ENCODE assay signal across 1 cellular context in genomic region chr2:134634054-134634630, GRCh38.
TF ChIP-seq lines count a peak whose summit lies in the region.

No MANE protein-coding gene starts in this region.

TF ChIP-seq in SK-N-SH, 30 proteins besides CTCF, POLR2A, EP300 and RAD21 (continued from another document):
- no peak for TF ChIP-seq REST (IDR thresholded peaks at IDR 0.05; ENCODE audit: low read depth, low read length)
- TF ChIP-seq GATA2 (CRISPR knock-in tag; IDR thresholded peaks at IDR 0.05) = no peak
- TF ChIP-seq RXRA (IDR thresholded peaks at IDR 0.05; ENCODE audit: borderline replicate concordance, low read depth) = no peak
- TF ChIP-seq USF1 (IDR thresholded peaks at IDR 0.05; ENCODE audit: borderline replicate concordance, low read depth) = no peak
- TF ChIP-seq YY1 (IDR thresholded peaks at IDR 0.05; ENCODE audit: low read depth) = no peak
- no peak for TF ChIP-seq SIN3A (IDR thresholded peaks at IDR 0.05; ENCODE audit: borderline replicate concordance, low read depth, low read length)
